In the genomic region with DNA sequence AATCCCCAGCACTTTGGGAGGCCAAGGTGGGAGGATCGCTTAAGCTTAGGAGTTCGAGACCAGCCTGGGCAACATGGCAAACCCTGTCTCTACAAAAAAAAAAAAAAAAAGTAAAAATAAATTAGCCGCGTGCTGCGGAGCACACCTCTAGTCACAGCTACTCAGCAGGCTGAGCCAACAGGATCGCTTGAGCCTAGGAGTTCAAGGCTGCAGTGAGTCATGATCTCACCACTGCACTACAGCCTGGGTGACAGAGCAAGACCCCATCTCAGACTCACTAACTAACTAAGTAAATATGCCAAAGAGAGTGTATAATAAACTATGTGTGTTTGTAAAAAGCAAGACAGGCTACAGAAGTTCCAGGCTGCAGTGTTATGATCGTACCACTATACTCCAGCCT, we compare ENCODE assay signal across 6 cellular contexts. TPM values are rescaled to one million over a fixed set of nuclear protein-coding genes. Genes with fewer than 3 reads are reported as not detected.
"Had no signal": no experiment of that assay in that cellular context is flagged by ENCODE, and none has a peak within 500 bp of the region (broad histone marks: within the 10 kb centered on the region; RNA-seq: fewer than 3 reads in every experiment).

No MANE protein-coding gene starts in this region.

RNA-seq across cellular contexts. Expression of gene RSPH10B, which starts 6.7 kb away (rescaled TPM):
- total RNA-seq: PC-3, PC-9, Right ventricle myocardium inferior, Right ventricle myocardium superior, SJSA1 had no signal
- polyA plus RNA-seq: SK-N-SH had no signal
